In genomic region chr6:156514186-156514585, GRCh38 we compare ENCODE assay signal across 11 cellular contexts.
"Had no signal": no experiment of that assay in that cellular context is flagged by ENCODE, and none has a peak within 500 bp of the region (broad histone marks: within the 10 kb centered on the region; RNA-seq: fewer than 3 reads in every experiment).

No MANE protein-coding gene starts in this region.

- H3K9me3 Mint-ChIP-seq: GM23338 had no signal

- H3K27ac Mint-ChIP-seq: GM23338, H9, HFFc6 had no signal

- H3K4me3 ChIP-seq: GM23248, GM23338, HAP-1 had no signal

- H3K4me1 Mint-ChIP-seq: GM23338 had no signal

- H3K4me1 ChIP-seq: HAP-1 had no signal

- H2AFZ ChIP-seq: GM23248 had no signal

- DNase-seq: GM23248, GOT3, H7, H9, HCEC 1CT, HFFc6 had no signal

- ATAC-seq: GM23338, HCT116 had no signal

- H3K36me3 ChIP-seq: HAP-1 had no signal

- H3K27ac ChIP-seq: GM23248 had no signal

- H3K4me3 Mint-ChIP-seq: GM23338, H9, HFFc6 had no signal

- FAIRE-seq: H1, H54 had no signal

- H3K9me3 ChIP-seq: HAP-1 had no signal

- H3K4me2 ChIP-seq: GM23338 had no signal

- H3K9ac ChIP-seq: GM23248 had no signal
